Comparison of ENCODE assay signal across 8 cellular contexts in genomic region chr6:142846459-142846831, GRCh38.
A peak's percentile ranks its signal among the peaks of the same experiment; 100 is the strongest.
DNase-seq lines count a peak whose midpoint lies in the region; ATAC-seq and FAIRE-seq lines count a peak whose summit lies in the region.

No MANE protein-coding gene starts in this region.

- H3K27ac ChIP-seq in right cardiac atrium (ENCODE audit: low read length) (peak overlapping the region; percentile 98), substantia nigra (ENCODE audit: low read depth, low read length, poor library complexity, severe bottlenecking) (peak overlapping the region; percentile 65)

- peaks cover 13% of the 10 kb centered on the region for H3K4me1 ChIP-seq in right cardiac atrium (ENCODE audit: control insufficient read depth, insufficient read depth, low read length)

- H3K27me3 Mint-ChIP-seq in T-helper 1 cell treated with Interleukin-12 subunit alpha and Interleukin-12 subunit beta and Interleukin-4 antibody, amounts not matched to agents 30 μg/mL and 1 μg/mL, for 36 hours (ENCODE audit: low read depth) = no peaks in the 10 kb centered on the region
- no peaks in the 10 kb centered on the region for H3K27me3 Mint-ChIP-seq in activated naive CD8-positive, alpha-beta T cell treated with anti-CD3 and anti-CD28 coated beads for 36 hours

- peaks cover 79% of the 10 kb centered on the region for H3K4me1 Mint-ChIP-seq in T-helper 1 cell treated with Interleukin-12 subunit alpha and Interleukin-12 subunit beta and Interleukin-4 antibody, amounts not matched to agents 30 μg/mL and 1 μg/mL, for 36 hours (ENCODE audit: low read depth)
- peaks cover 96% of the 10 kb centered on the region for H3K4me1 Mint-ChIP-seq in activated naive CD8-positive, alpha-beta T cell treated with anti-CD3 and anti-CD28 coated beads for 36 hours

- no peak for ATAC-seq in right cardiac atrium

- intact Hi-C loops in right cardiac atrium (cut with DNase I) = loop anchor here in 1 of 4 donors (10.0 kb wide), 1 partner anchor 98 kb away; the partner anchor contains the start of gene HIVEP2

- H3K4me3 ChIP-seq in right cardiac atrium (ENCODE audit: low read length) = no peak overlapping the region

- H3K27ac Mint-ChIP-seq in T-helper 1 cell treated with Interleukin-12 subunit alpha and Interleukin-12 subunit beta and Interleukin-4 antibody, amounts not matched to agents 30 μg/mL and 1 μg/mL, for 36 hours = peak overlapping the region; percentile 92
- peak overlapping the region; percentile 96 for H3K27ac Mint-ChIP-seq in activated naive CD8-positive, alpha-beta T cell treated with anti-CD3 and anti-CD28 coated beads for 36 hours

- H3K9me3 Mint-ChIP-seq in T-helper 1 cell treated with Interleukin-12 subunit alpha and Interleukin-12 subunit beta and Interleukin-4 antibody, amounts not matched to agents 30 μg/mL and 1 μg/mL, for 36 hours = no peaks in the 10 kb centered on the region
- no peaks in the 10 kb centered on the region for H3K9me3 Mint-ChIP-seq in activated naive CD8-positive, alpha-beta T cell treated with anti-CD3 and anti-CD28 coated beads for 36 hours

- H3K9me3 ChIP-seq in right cardiac atrium (ENCODE audit: control insufficient read depth, low read length) = no peaks in the 10 kb centered on the region

- no peak for FAIRE-seq in urothelium cell line (lab: Jason Lieb, UNC)

- 39% methylated on average over 2 of the region's 2 CpGs for WGBS in right cardiac atrium

- DNase-seq in T-helper 1 cell = no peak
- DNase-seq in activated naive CD8-positive, alpha-beta T cell treated with anti-CD3 and anti-CD28 coated beads for 36 hours = no peak
- no peak for DNase-seq in right cardiac atrium
- DNase-seq in substantia nigra (lab: John Stamatoyannopoulos, UW) = no peak
- DNase-seq in putamen (ENCODE audit: low spot score) = no peak
- DNase-seq in foreskin melanocyte = no peak
- DNase-seq in urothelium cell line (ENCODE audit: low spot score) = no peak

- H3K27me3 ChIP-seq in right cardiac atrium (ENCODE audit: control insufficient read depth, insufficient read depth) = no peaks in the 10 kb centered on the region

- H3K4me3 Mint-ChIP-seq in T-helper 1 cell treated with Interleukin-12 subunit alpha and Interleukin-12 subunit beta and Interleukin-4 antibody, amounts not matched to agents 30 μg/mL and 1 μg/mL, for 36 hours = peak overlapping the region; percentile 48
- peak overlapping the region; percentile 79 for H3K4me3 Mint-ChIP-seq in activated naive CD8-positive, alpha-beta T cell treated with anti-CD3 and anti-CD28 coated beads for 36 hours

- peaks cover 4% of the 10 kb centered on the region for H3K36me3 Mint-ChIP-seq in T-helper 1 cell treated with Interleukin-12 subunit alpha and Interleukin-12 subunit beta and Interleukin-4 antibody, amounts not matched to agents 30 μg/mL and 1 μg/mL, for 36 hours (ENCODE audit: low read depth)
- peaks cover 37% of the 10 kb centered on the region for H3K36me3 Mint-ChIP-seq in activated naive CD8-positive, alpha-beta T cell treated with anti-CD3 and anti-CD28 coated beads for 36 hours
